ENCODE assay signal across 3 cellular contexts in genomic region chr1:148774102-148774501, GRCh38. TPM values are rescaled to one million over a fixed set of nuclear protein-coding genes. Genes with fewer than 3 reads are reported as not detected.
"Had no signal": no experiment of that assay in that cellular context is flagged by ENCODE, and none has a peak within 500 bp of the region (broad histone marks: within the 10 kb centered on the region; RNA-seq: fewer than 3 reads in every experiment).

No MANE protein-coding gene starts in this region.

RNA-seq across cellular contexts. Expression of gene NUDT4B, which starts 25.5 kb away (rescaled TPM):
- total RNA-seq: osteocyte, ureter, vagina had no signal
